In genomic region chr11:115607621-115608191, GRCh38 we compare ENCODE assay signal across 16 cellular contexts.
A peak's percentile ranks its signal among the peaks of the same experiment; 100 is the strongest.
DNase-seq lines count a peak whose midpoint lies in the region; ATAC-seq, FAIRE-seq and TF ChIP-seq lines count a peak whose summit lies in the region.
"Had no signal": no experiment of that assay in that cellular context is flagged by ENCODE, and none has a peak within 500 bp of the region (broad histone marks: within the 10 kb centered on the region; RNA-seq: fewer than 3 reads in every experiment).

No MANE protein-coding gene starts in this region.

- peak; percentile 26 for DNase-seq in SK-N-SH
- DNase-seq in cerebellar cortex (ENCODE audit: low spot score), result peak; percentile 81
- no peak for DNase-seq in left lobe of liver (ENCODE audit: low spot score)
- no peak for DNase-seq in urothelium cell line (ENCODE audit: low spot score)
- DNase-seq in H54 (ENCODE audit: insufficient read length, low spot score), result no peak
- no peak for DNase-seq in stimulated activated naive CD8-positive, alpha-beta T cell treated with anti-CD3 and anti-CD28 coated beads, Interleukin-15, Interleukin-2, amounts not matched to agents 100 U/mL and 50 U/mL, for 24 hours
- DNase-seq: activated CD4-positive, alpha-beta T cell treated with anti-CD3 and anti-CD28 coated beads, Interleukin-2, amount 50 U/mL, for 1 hour; activated naive CD4-positive, alpha-beta T cell treated with anti-CD3 and anti-CD28 coated beads for 36 hours; CD8-positive, alpha-beta T cell; natural killer cell; NCI-H1694; stimulated activated naive CD4-positive, alpha-beta T cell treated with Interleukin-2 at 50 U/mL for 16 hours had no signal

- TF ChIP-seq POLR2A in H54 (IDR thresholded peaks at IDR 0.05; ENCODE audit: low read depth, low read length), result no peak

- no peak overlapping the region for H3K27ac ChIP-seq in SK-N-SH (ENCODE audit: low read depth in 2 of 2, low read length in 1 of 2)
- H3K27ac ChIP-seq: dorsolateral prefrontal cortex had no signal

- ATAC-seq in SK-N-SH treated with all-trans-retinoic acid at 6 μM for 48 hours (no peak), left lobe of liver (peak; percentile 43), GM19452 (IDR thresholded peaks at IDR 0.05; ENCODE audit: unreplicated experiment) (no peak)
- ATAC-seq in stimulated activated naive CD8-positive, alpha-beta T cell treated with anti-CD3 and anti-CD28 coated beads, Interleukin-15, Interleukin-2, amounts not matched to agents 100 U/mL and 50 U/mL, for 24 hours, result no peak
- ATAC-seq: CD8-positive, alpha-beta T cell; natural killer cell had no signal

- H3K36me3 ChIP-seq in SK-N-SH (replicated peaks in 1 of 2; ENCODE audit: control insufficient read depth in 1 of 2, insufficient read depth in 2 of 2, low read length in 1 of 2), result no peaks in the 10 kb centered on the region

- CTCF ChIA-PET in SK-N-SH (lab: Yijun Ruan, JAX), result interaction anchor here (0.7 to 1.7 kb wide), 5 partner anchors 9 to 305 kb away, joined by 3 to 7 read pairs (median 3); no protein-coding TSS in a partner anchor

- no peak overlapping the region for H3K4me2 ChIP-seq in SK-N-SH

- TF ChIP-seq EP300 in SK-N-SH (IDR thresholded peaks at IDR 0.05; ENCODE audit: borderline replicate concordance in 1 of 2, low read depth in 1 of 2, low read length in 1 of 2), result no peak

- H3F3A ChIP-seq in SK-N-SH (replicated peaks; ENCODE audit: insufficient read depth), result peaks cover 3% of the 10 kb centered on the region

- TF ChIP-seq RAD21 in SK-N-SH (IDR thresholded peaks at IDR 0.05; ENCODE audit: low read length), result no peak

- H4K20me1 ChIP-seq in SK-N-SH (ENCODE audit: insufficient read depth), result no peaks in the 10 kb centered on the region

- no peak overlapping the region for H3K9ac ChIP-seq in SK-N-SH

- TF ChIP-seq CTCF in SK-N-SH (IDR thresholded peaks at IDR 0.05), result no peak

- peak; percentile 48 for FAIRE-seq in urothelium cell line (lab: Jason Lieb, UNC)
- no peak for FAIRE-seq in H54 (lab: Jason Lieb, UNC)

- H3K4me1 ChIP-seq in SK-N-SH (ENCODE audit: control insufficient read depth in 1 of 2, insufficient read depth in 2 of 2, low read depth in 1 of 2, low read length in 1 of 2), result peaks cover 0 to 27% of the 10 kb centered on the region in 2 experiments; a peak in 1 of 4 replicates

- WGBS in SK-N-SH (ENCODE audit: low lambda C conversion rate), result 53% methylated on average over 12 of the region's 13 CpGs

- no peaks in the 10 kb centered on the region; the same call in 1 of the 2 replicates for H3K79me2 ChIP-seq in SK-N-SH (ENCODE audit: insufficient read depth)

- POLR2A ChIA-PET in SK-N-SH (lab: Yijun Ruan, JAX), result no interaction called here

- H3K9me2 ChIP-seq in SK-N-SH, result no peaks in the 10 kb centered on the region

- H3K27me3 ChIP-seq in SK-N-SH (ENCODE audit: insufficient read depth), result no peaks in the 10 kb centered on the region

- no peaks in the 10 kb centered on the region for H3K9me3 ChIP-seq in SK-N-SH

- no peak overlapping the region for H3K4me3 ChIP-seq in SK-N-SH (ENCODE audit: low read depth in 2 of 2, low read length in 1 of 2)
- H3K4me3 ChIP-seq: dorsolateral prefrontal cortex, lung had no signal

- H2AFZ ChIP-seq in SK-N-SH (ENCODE audit: low read depth), result no peak overlapping the region

TF ChIP-seq in SK-N-SH, 30 proteins besides CTCF, POLR2A, EP300 and RAD21:
- TF ChIP-seq TEAD4 (IDR thresholded peaks at IDR 0.05; ENCODE audit: borderline replicate concordance, insufficient read depth), result no peak

TF ChIP-seq in SK-N-SH treated with all-trans-retinoic acid at 6 μM for 48 hours, 23 proteins besides CTCF, POLR2A, EP300 and RAD21 (continues in another document):
- TF ChIP-seq GLIS3 (CRISPR knock-in tag; IDR thresholded peaks at IDR 0.05) (no peak), CSRNP3 (CRISPR knock-in tag; IDR thresholded peaks at IDR 0.05) (no peak), POU6F1 (CRISPR knock-in tag; IDR thresholded peaks at IDR 0.05; ENCODE audit: borderline replicate concordance, low read depth) (no peak), BACH2 (CRISPR knock-in tag; IDR thresholded peaks at IDR 0.05; ENCODE audit: borderline replicate concordance) (no peak), PATZ1 (CRISPR knock-in tag; IDR thresholded peaks at IDR 0.05; ENCODE audit: borderline replicate concordance) (no peak), PPARA (CRISPR knock-in tag; IDR thresholded peaks at IDR 0.05; ENCODE audit: borderline replicate concordance) (no peak), ZFP30 (CRISPR knock-in tag; IDR thresholded peaks at IDR 0.05) (no peak), TSHZ2 (CRISPR knock-in tag; IDR thresholded peaks at IDR 0.05) (no peak), ISL1 (CRISPR knock-in tag; IDR thresholded peaks at IDR 0.05) (no peak), ZNF565 (CRISPR knock-in tag; conservative IDR thresholded peaks at IDR 0.05; ENCODE audit: low read depth) (no peak), TCF4 (CRISPR knock-in tag; IDR thresholded peaks at IDR 0.05; ENCODE audit: borderline replicate concordance) (no peak), CREB5 (CRISPR knock-in tag; IDR thresholded peaks at IDR 0.05; ENCODE audit: low read depth) (no peak)

Comparison
In these comparisons a context has a peak if more than half of its experiments do, and no peak if none do; other contexts are left out.
1. DNase-seq: peak in SK-N-SH (single experiment) and cerebellar cortex (single experiment); none in left lobe of liver (single experiment), urothelium cell line (single experiment), H54 (single experiment) and stimulated activated naive CD8-positive, alpha-beta T cell treated with anti-CD3 and anti-CD28 coated beads, Interleukin-15, Interleukin-2, amounts not matched to agents 100 U/mL and 50 U/mL, for 24 hours (single experiment).